Comparison of ENCODE assay signal across 20 cellular contexts in genomic region chr17:81468765-81469121, GRCh38. TPM values are rescaled to one million over a fixed set of nuclear protein-coding genes. Genes with fewer than 3 reads are reported as not detected.
DNase-seq lines count a peak whose midpoint lies in the region; ATAC-seq and TF ChIP-seq lines count a peak whose summit lies in the region.
"Had no signal": no experiment of that assay in that cellular context is flagged by ENCODE, and none has a peak within 500 bp of the region (broad histone marks: within the 10 kb centered on the region; RNA-seq: fewer than 3 reads in every experiment).

No MANE protein-coding gene starts in this region.

- in situ Hi-C loops in GM13977 (cut with MboI; ENCODE audit: low pct_unique_long_range_greater_than_20kb, low sequenced_read_pairs, unreplicated experiment) = no loop called here

- ATAC-seq in stimulated activated naive CD8-positive, alpha-beta T cell treated with anti-CD3 and anti-CD28 coated beads, Interleukin-15, amount 100 ng/mL, for 72 hours = peak; percentile 34
- ATAC-seq in stimulated activated naive CD8-positive, alpha-beta T cell treated with anti-CD3 and anti-CD28 coated beads, Interleukin-15, Interleukin-2, amounts not matched to agents 100 U/mL and 50 U/mL, for 24 hours = no peak
- ATAC-seq in left colon (peak; percentile 15), HG03521 (IDR thresholded peaks at IDR 0.05; ENCODE audit: unreplicated experiment) (no peak), GM21717 (IDR thresholded peaks at IDR 0.05; ENCODE audit: unreplicated experiment) (no peak)
- ATAC-seq: HCT116 had no signal

- no peaks in the 10 kb centered on the region for H3K9me3 Mint-ChIP-seq in stimulated activated naive CD8-positive, alpha-beta T cell treated with anti-CD3 and anti-CD28 coated beads, Interleukin-15, amount 100 ng/mL, for 72 hours
- H3K9me3 Mint-ChIP-seq: CD4-positive, CD25-positive, alpha-beta regulatory T cell; CD8-positive, alpha-beta memory T cell; HFFc6 had no signal

- no peaks in the 10 kb centered on the region for H3K27me3 Mint-ChIP-seq in stimulated activated naive CD8-positive, alpha-beta T cell treated with anti-CD3 and anti-CD28 coated beads, Interleukin-15, amount 100 ng/mL, for 72 hours
- H3K27me3 Mint-ChIP-seq: CD8-positive, alpha-beta memory T cell had no signal

- no peaks in the 10 kb centered on the region for H3K4me1 Mint-ChIP-seq in stimulated activated naive CD8-positive, alpha-beta T cell treated with anti-CD3 and anti-CD28 coated beads, Interleukin-15, amount 100 ng/mL, for 72 hours
- H3K4me1 Mint-ChIP-seq: CD4-positive, CD25-positive, alpha-beta regulatory T cell; CD8-positive, alpha-beta memory T cell had no signal

- no peak for DNase-seq in stimulated activated naive CD8-positive, alpha-beta T cell treated with anti-CD3 and anti-CD28 coated beads, Interleukin-15, amount 100 ng/mL, for 72 hours
- no peak for DNase-seq in stimulated activated naive CD8-positive, alpha-beta T cell treated with anti-CD3 and anti-CD28 coated beads, Interleukin-15, Interleukin-2, amounts not matched to agents 100 U/mL and 50 U/mL, for 24 hours
- DNase-seq in left colon (no peak), substantia nigra (lab: John Stamatoyannopoulos, UW) (peak in 1 of 49 donors; percentile 27), GM13977 (ENCODE audit: low spot score) (no peak)
- DNase-seq: 8988T; C1 segment of cervical spinal cord; CD4-positive, CD25-positive, alpha-beta regulatory T cell; CD8-positive, alpha-beta memory T cell; COR-L47; DMS 273 treated with DMSO at 0.1 percent for 48 hours; DMS53; DND-41; EL; GOT3; H7; HFFc6 had no signal

- H3K27ac Mint-ChIP-seq in stimulated activated naive CD8-positive, alpha-beta T cell treated with anti-CD3 and anti-CD28 coated beads, Interleukin-15, amount 100 ng/mL, for 72 hours = no peak overlapping the region
- H3K27ac Mint-ChIP-seq: CD8-positive, alpha-beta memory T cell; HFFc6 had no signal

- intact Hi-C loops in left colon (cut with DNase I, micrococcal nuclease) = no loop called here

- TF ChIP-seq CTCF in GM13977 (IDR thresholded peaks at IDR 0.05; ENCODE audit: extremely low read depth, insufficient read depth, missing control alignments) = no peak

- H3K27ac ChIP-seq in substantia nigra (ENCODE audit: low read depth, low read length, poor library complexity, severe bottlenecking) = peak overlapping the region; percentile 35

- no peak overlapping the region for H3K4me3 Mint-ChIP-seq in stimulated activated naive CD8-positive, alpha-beta T cell treated with anti-CD3 and anti-CD28 coated beads, Interleukin-15, amount 100 ng/mL, for 72 hours
- H3K4me3 Mint-ChIP-seq: CD4-positive, CD25-positive, alpha-beta regulatory T cell; CD8-positive, alpha-beta memory T cell; HFFc6 had no signal

RNA-seq across cellular contexts. Expression of gene ACTG1, which starts 43.9 kb away (rescaled TPM):
- 1,000 to 10,000 TPM; 3,767 to 4,413 TPM for total RNA-seq in left colon

RNA-seq across cellular contexts. Expression of gene FSCN2, which starts 59.4 kb away (rescaled TPM):
- total RNA-seq in left colon = 1 to 10 TPM; 2.3 to 4.9 TPM
- total RNA-seq: H7 had no signal

Comparison
In these comparisons a context has a peak if more than half of its experiments do, and no peak if none do; other contexts are left out.
1. ATAC-seq: peak in stimulated activated naive CD8-positive, alpha-beta T cell treated with anti-CD3 and anti-CD28 coated beads, Interleukin-15, amount 100 ng/mL, for 72 hours (single experiment) and left colon (single experiment); none in stimulated activated naive CD8-positive, alpha-beta T cell treated with anti-CD3 and anti-CD28 coated beads, Interleukin-15, Interleukin-2, amounts not matched to agents 100 U/mL and 50 U/mL, for 24 hours (single experiment), HG03521 (single experiment) and GM21717 (single experiment).